In the genomic region with DNA sequence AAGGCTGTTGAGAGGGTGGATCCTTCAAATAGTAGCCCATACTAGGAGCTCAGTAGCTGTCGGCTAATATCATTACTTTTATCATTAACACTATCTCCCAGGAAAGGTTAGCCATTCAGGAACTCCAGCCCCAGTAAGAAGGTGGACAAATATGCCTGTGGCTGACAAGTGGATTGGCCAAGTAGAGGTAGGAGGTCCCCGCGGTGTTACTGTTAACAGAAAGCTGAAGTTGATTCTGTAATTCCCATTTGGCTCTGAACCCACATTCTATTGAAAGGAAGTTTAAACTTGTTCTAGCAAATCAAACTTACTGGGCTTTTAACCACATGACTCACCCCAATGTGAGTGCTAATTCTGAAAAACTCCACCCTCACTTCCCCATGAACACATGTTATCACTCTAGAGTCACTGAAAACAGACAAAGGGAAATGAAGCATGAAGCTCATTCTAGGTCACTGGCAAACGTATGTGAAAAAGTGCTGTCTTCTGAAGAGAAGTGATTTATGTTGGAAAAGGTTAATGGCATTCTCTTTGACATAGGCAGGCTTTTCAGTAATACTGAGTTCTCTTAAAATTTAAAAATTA, we compare ENCODE assay signal across 10 cellular contexts.
DNase-seq lines count a peak whose midpoint lies in the region; TF ChIP-seq lines count a peak whose summit lies in the region.
"Had no signal": no experiment of that assay in that cellular context is flagged by ENCODE, and none has a peak within 500 bp of the region (broad histone marks: within the 10 kb centered on the region; RNA-seq: fewer than 3 reads in every experiment).

No MANE protein-coding gene starts in this region.

- H3K4me3 ChIP-seq in HFF-Myc (replicated peaks; ENCODE audit: low read depth, low read length) (no peak overlapping the region), kidney epithelial cell (ENCODE audit: low read depth, low read length) (no peak overlapping the region)

- TF ChIP-seq CTCF in HFF-Myc (IDR thresholded peaks at IDR 0.05; ENCODE audit: low read depth, low read length, missing control alignments) (no peak), kidney epithelial cell (IDR thresholded peaks at IDR 0.05; ENCODE audit: insufficient read depth, low read length, poor library complexity, severe bottlenecking) (no peak)

- H3K27me3 ChIP-seq in kidney epithelial cell (ENCODE audit: control insufficient read depth, insufficient read depth, low read length): no peaks in the 10 kb centered on the region

- DNase-seq in EL: peak; percentile 24
- peak; percentile 40 for DNase-seq in HFF-Myc (ENCODE audit: extremely low read depth, low read depth)
- DNase-seq in NCI-H69 (lab: John Stamatoyannopoulos, UW): peak; percentile 98
- peak; percentile 85 for DNase-seq in kidney epithelial cell (ENCODE audit: low read depth)
- DNase-seq in GOT3 (lab: John Stamatoyannopoulos, UW): no peak
- no peak for DNase-seq in NCI-H82 treated with DMSO at 0.1 percent for 48 hours (lab: John Stamatoyannopoulos, UW; ENCODE audit: unreplicated experiment)
- DNase-seq in NOMO-1 (lab: John Stamatoyannopoulos, UW; ENCODE audit: unreplicated experiment in 2 of 2): no peak
- no peak for DNase-seq in NCI-H2029 treated with DMSO at 0.1 percent for 48 hours (lab: John Stamatoyannopoulos, UW)
- DNase-seq: left cardiac atrium, NCI-H526 had no signal

- H3K36me3 ChIP-seq in kidney epithelial cell (ENCODE audit: control insufficient read depth, insufficient read depth, low read length): no peaks in the 10 kb centered on the region

Comparison
In these comparisons a context has a peak if more than half of its experiments do, and no peak if none do; other contexts are left out.
1. DNase-seq: peak in EL (single experiment), HFF-Myc (single experiment), NCI-H69 (single experiment) and kidney epithelial cell (single experiment); none in GOT3 (single experiment), NCI-H82 treated with DMSO at 0.1 percent for 48 hours (single experiment), NOMO-1 (0 of 2) and NCI-H2029 treated with DMSO at 0.1 percent for 48 hours (single experiment).